ENCODE assay signal across 11 cellular contexts in genomic region chr10:63603709-63604445, GRCh38.
A peak's percentile ranks its signal among the peaks of the same experiment; 100 is the strongest.
DNase-seq lines count a peak whose midpoint lies in the region; ATAC-seq and TF ChIP-seq lines count a peak whose summit lies in the region.
"Had no signal": no experiment of that assay in that cellular context is flagged by ENCODE, and none has a peak within 500 bp of the region (broad histone marks: within the 10 kb centered on the region; RNA-seq: fewer than 3 reads in every experiment).

No MANE protein-coding gene starts in this region.

- no peaks in the 10 kb centered on the region for H3K27me3 Mint-ChIP-seq in chondrocyte (ENCODE audit: low read depth)

- peak overlapping the region; percentile 30 for H3K27ac Mint-ChIP-seq in chondrocyte (ENCODE audit: unreplicated experiment)

- H3K36me3 Mint-ChIP-seq in chondrocyte (ENCODE audit: low read depth): peaks cover 12% of the 10 kb centered on the region

- H3K9me3 Mint-ChIP-seq in chondrocyte (ENCODE audit: low read depth): no peaks in the 10 kb centered on the region

- TF ChIP-seq CTCF in chondrocyte (IDR thresholded peaks at IDR 0.05): no peak

- ATAC-seq in GM19452 (IDR thresholded peaks at IDR 0.05; ENCODE audit: unreplicated experiment) (peak; percentile 76), HG03060 (IDR thresholded peaks at IDR 0.05; ENCODE audit: low read depth, unreplicated experiment) (peak; percentile 43)

- H3K4me3 Mint-ChIP-seq in chondrocyte (ENCODE audit: unreplicated experiment): no peak overlapping the region

- H3K4me1 Mint-ChIP-seq in chondrocyte (ENCODE audit: low read depth): peaks cover 30% of the 10 kb centered on the region

- DNase-seq in EH (ENCODE audit: low read depth): peak; percentile 47
- no peak for DNase-seq in chondrocyte (ENCODE audit: low spot score)
- no peak for DNase-seq in NCI-H510A (lab: John Stamatoyannopoulos, UW)
- no peak for DNase-seq in DMS153 treated with DMSO at 0.1 percent for 48 hours (lab: John Stamatoyannopoulos, UW; ENCODE audit: unreplicated experiment)
- DNase-seq in stimulated activated CD4-positive, alpha-beta T cell treated with anti-CD3 and anti-CD28 coated beads, Interleukin-15, amount 100 ng/mL, for 24 hours: no peak
- DNase-seq in NCI-H1417 (lab: John Stamatoyannopoulos, UW): no peak
- DNase-seq: glutamatergic neuron, NCI-H187, SJCRH30 had no signal
